In the genomic region with DNA sequence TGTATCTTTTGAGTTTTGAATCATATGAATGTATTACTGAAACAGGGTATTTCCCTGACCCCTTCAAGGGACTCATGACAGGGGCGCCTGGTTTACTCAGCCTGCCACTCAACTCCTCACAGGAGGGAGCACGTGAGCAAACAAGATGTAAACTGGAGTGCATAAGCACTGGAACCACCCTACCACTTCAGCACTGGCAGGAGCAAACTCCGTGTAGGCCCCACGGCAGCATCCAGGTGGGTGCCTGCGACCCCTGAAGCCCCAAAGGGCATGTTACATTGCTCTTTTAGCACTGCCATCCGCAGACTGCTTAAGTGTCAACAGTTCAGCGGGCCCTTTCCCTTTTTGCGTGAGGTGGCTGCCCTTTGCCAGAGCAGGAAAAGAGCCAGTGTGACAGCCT, we compare ENCODE assay signal across 25 cellular contexts. TPM values are rescaled to one million over a fixed set of nuclear protein-coding genes. Genes with fewer than 3 reads are reported as not detected.
"Had no signal": no experiment of that assay in that cellular context is flagged by ENCODE, and none has a peak within 500 bp of the region (broad histone marks: within the 10 kb centered on the region; RNA-seq: fewer than 3 reads in every experiment).

No MANE protein-coding gene starts in this region.

- H3K4me3 ChIP-seq: coronary artery, esophagus muscularis mucosa, lung, pancreas, smooth muscle cell, stomach, thyroid gland had no signal

- ATAC-seq: natural killer cell, pancreas, sciatic nerve had no signal

- DNase-seq: dermis blood vessel endothelial cell; effector memory CD4-positive, alpha-beta T cell; foreskin melanocyte; glutamatergic neuron; natural killer cell; pancreas; stimulated activated CD4-positive, alpha-beta T cell treated with anti-CD3 and anti-CD28 coated beads, Interleukin-12 subunit alpha, Interleukin-12 subunit beta, amount 100 ng/mL, for 4 hours; stimulated activated CD4-positive, alpha-beta T cell treated with anti-CD3 and anti-CD28 coated beads, Interleukin-1b, Interleukin-23, amount 100 ng/mL, for 48 hours; stimulated activated CD4-positive, alpha-beta T cell treated with anti-CD3 and anti-CD28 coated beads, Interleukin-4, amount 100 ng/mL, for 1 hour; stimulated activated CD8-positive, alpha-beta memory T cell treated with anti-CD3 and anti-CD28 coated beads, Interleukin-4, amount 100 ng/mL, for 48 hours; stimulated activated naive CD4-positive, alpha-beta T cell; stomach; thyroid gland had no signal

- H3K9me3 ChIP-seq: neutrophil, pancreas, thyroid gland had no signal

- H3K4me2 ChIP-seq: smooth muscle cell had no signal

- H3K27ac ChIP-seq: coronary artery, esophagus muscularis mucosa, neutrophil, pancreas, stomach, thyroid gland had no signal

- H3K36me3 ChIP-seq: esophagus muscularis mucosa, neutrophil, pancreas, stomach, thyroid gland had no signal

- H3K4me1 ChIP-seq: esophagus muscularis mucosa, pancreas, stomach, thyroid gland had no signal

- H3K27me3 ChIP-seq: esophagus muscularis mucosa, neutrophil, pancreas, stomach, thyroid gland had no signal

RNA-seq across cellular contexts. Expression of a gene that starts 8.2 kb away (rescaled TPM):
- total RNA-seq: dermis blood vessel endothelial cell, endothelial cell of umbilical vein, epithelial cell of proximal tubule, esophagus muscularis mucosa, fibroblast of lung, liver, lung, mononuclear cell, natural killer cell, progenitor cell of endocrine pancreas, sciatic nerve, smooth muscle cell, stomach had no signal
- polyA plus RNA-seq: endothelial cell of umbilical vein, fibroblast of lung, smooth muscle cell had no signal
